Comparison of ENCODE assay signal across 18 cellular contexts in the genomic region with DNA sequence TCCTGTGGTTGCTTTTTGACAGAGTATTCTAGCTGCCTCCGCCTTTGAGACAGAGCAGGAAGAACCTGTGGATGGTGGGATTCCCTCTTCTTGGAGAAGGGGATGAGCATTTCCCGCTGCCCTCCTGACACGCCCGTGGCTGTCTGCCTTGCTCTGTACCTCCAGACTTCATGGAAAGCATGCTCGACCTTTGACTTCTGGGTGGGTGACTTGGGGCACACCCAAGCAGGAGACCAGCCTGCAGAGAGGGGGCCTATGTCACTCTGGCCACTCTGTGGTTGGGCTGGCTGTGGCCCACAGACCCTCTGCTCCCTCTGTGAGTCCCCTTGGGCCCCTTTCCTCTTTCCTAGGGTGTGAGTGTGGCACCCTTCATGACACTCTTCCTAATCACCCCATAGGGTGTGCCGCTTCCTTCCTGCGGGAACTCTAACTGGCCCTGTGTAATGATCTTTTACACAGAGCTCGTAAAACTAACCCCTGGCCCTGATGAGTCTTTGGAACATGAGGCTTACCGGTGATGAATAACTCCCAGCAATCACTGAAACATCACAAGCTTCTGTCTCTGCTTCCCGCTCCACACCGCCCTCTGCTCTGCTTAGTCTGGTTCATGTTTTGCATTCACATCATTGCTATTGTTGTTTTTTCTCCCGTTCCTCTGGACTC.
"Had no signal": no experiment of that assay in that cellular context is flagged by ENCODE, and none has a peak within 500 bp of the region (broad histone marks: within the 10 kb centered on the region; RNA-seq: fewer than 3 reads in every experiment).

No MANE protein-coding gene starts in this region.

- H3K9me3 ChIP-seq: lower lobe of right lung, neutrophil, thyroid gland had no signal

- H3K36me3 Mint-ChIP-seq: activated naive CD8-positive, alpha-beta T cell treated with anti-CD3 and anti-CD28 coated beads for 36 hours; brain; mesothelial cell of epicardium; stimulated activated memory B cell treated with anti-CD40 and anti-IgM and Interleukin-4, amounts not matched to agents 10 μg/mL and 1 μg/mL and 100 μg/mL, for 72 hours had no signal

- H3K4me3 Mint-ChIP-seq: activated B cell treated with CpG ODN at 0.5 μM for 24 hours; activated CD8-positive, alpha-beta T cell treated with anti-CD3 and anti-CD28 coated beads for 36 hours; activated naive CD8-positive, alpha-beta T cell treated with anti-CD3 and anti-CD28 coated beads for 36 hours; brain; mesothelial cell of epicardium; stimulated activated memory B cell treated with anti-CD40 and anti-IgM and Interleukin-4, amounts not matched to agents 10 μg/mL and 1 μg/mL and 100 μg/mL, for 72 hours had no signal

- H3K4me3 ChIP-seq: coronary artery, lower lobe of right lung, thyroid gland had no signal

- H3K4me1 Mint-ChIP-seq: activated B cell treated with CpG ODN at 0.5 μM for 24 hours; brain; stimulated activated memory B cell treated with anti-CD40 and anti-IgM and Interleukin-4, amounts not matched to agents 10 μg/mL and 1 μg/mL and 100 μg/mL, for 72 hours had no signal

- ATAC-seq: activated CD8-positive, alpha-beta T cell treated with anti-CD3 and anti-CD28 coated beads for 36 hours; lower lobe of right lung; stimulated activated memory B cell treated with anti-CD40 and anti-IgM and Interleukin-4, amounts not matched to agents 10 μg/mL and 1 μg/mL and 100 μg/mL, for 72 hours had no signal

- H3K79me2 ChIP-seq: parathyroid adenoma had no signal

- H3K9me3 Mint-ChIP-seq: activated B cell treated with CpG ODN at 0.5 μM for 24 hours; activated CD8-positive, alpha-beta T cell treated with anti-CD3 and anti-CD28 coated beads for 36 hours; mesothelial cell of epicardium had no signal

- H3K27ac ChIP-seq: coronary artery, lower lobe of right lung, neutrophil, parathyroid adenoma, thyroid gland had no signal

- H3K4me1 ChIP-seq: lower lobe of right lung, parathyroid adenoma, thyroid gland had no signal

- H3K36me3 ChIP-seq: lower lobe of right lung, neutrophil, thyroid gland had no signal

- H2AFZ ChIP-seq: parathyroid adenoma had no signal

- H3K27me3 ChIP-seq: neutrophil, thyroid gland had no signal

- H3K9ac ChIP-seq: parathyroid adenoma had no signal

- H3K27ac Mint-ChIP-seq: activated B cell treated with CpG ODN at 0.5 μM for 24 hours; activated CD8-positive, alpha-beta T cell treated with anti-CD3 and anti-CD28 coated beads for 36 hours; activated naive CD8-positive, alpha-beta T cell treated with anti-CD3 and anti-CD28 coated beads for 36 hours; mesothelial cell of epicardium; stimulated activated memory B cell treated with anti-CD40 and anti-IgM and Interleukin-4, amounts not matched to agents 10 μg/mL and 1 μg/mL and 100 μg/mL, for 72 hours had no signal

- DNase-seq: activated B cell treated with CpG ODN at 0.5 μM for 24 hours; activated CD4-positive, alpha-beta T cell treated with anti-CD3 and anti-CD28 coated beads for 48 hours; activated CD8-positive, alpha-beta T cell treated with anti-CD3 and anti-CD28 coated beads for 36 hours; activated gamma-delta T cell; activated naive CD8-positive, alpha-beta T cell treated with anti-CD3 and anti-CD28 coated beads for 36 hours; activated T-cell treated with anti-CD3 and anti-CD28 coated beads, Interleukin-2, amount 50 U/mL, for 48 hours; amygdala; central memory CD4-positive, alpha-beta T cell; foreskin melanocyte; lower lobe of right lung; stimulated activated CD4-positive, alpha-beta T cell treated with anti-CD3 and anti-CD28 coated beads, Interleukin-12 subunit alpha, Interleukin-12 subunit beta, amount 100 ng/mL, for 4 hours; thyroid gland had no signal
